In the genomic region with DNA sequence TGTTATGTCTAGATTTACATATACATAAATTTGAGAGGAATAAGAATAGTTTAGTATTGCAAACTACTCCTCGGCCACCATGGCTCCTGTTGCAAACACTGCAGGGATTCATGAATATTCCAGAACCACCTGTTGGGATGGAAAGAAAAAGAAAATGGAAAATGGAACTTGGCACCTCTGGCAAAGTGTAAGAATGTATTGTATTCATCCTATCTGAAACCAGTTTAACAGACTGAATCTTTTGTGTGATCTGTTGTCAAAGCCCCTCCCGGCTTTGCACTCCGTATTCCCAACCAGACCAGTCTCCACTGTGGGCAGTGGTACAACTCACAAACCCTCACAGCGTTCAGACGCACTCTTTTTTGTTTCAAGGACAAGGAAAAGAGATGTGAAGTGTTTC, we compare ENCODE assay signal across 16 cellular contexts.
DNase-seq lines count a peak whose midpoint lies in the region; ATAC-seq and TF ChIP-seq lines count a peak whose summit lies in the region.
"Had no signal": no experiment of that assay in that cellular context is flagged by ENCODE, and none has a peak within 500 bp of the region (broad histone marks: within the 10 kb centered on the region; RNA-seq: fewer than 3 reads in every experiment).

No MANE protein-coding gene starts in this region.

- no peak overlapping the region for H3K27ac ChIP-seq in IMR-90 (ENCODE audit: insufficient read depth, low read length)
- H3K27ac ChIP-seq in neural progenitor cell = no peak overlapping the region
- H3K27ac ChIP-seq in heart right ventricle = no peak overlapping the region
- no peak overlapping the region for H3K27ac ChIP-seq in foreskin keratinocyte
- H3K27ac ChIP-seq: HL-60 had no signal

- POLR2A ChIA-PET in IMR-90 (lab: Charles Lee; ENCODE audit: unreplicated experiment) = interaction anchor here (0.7 kb wide), 1 partner anchor 121 kb away, joined by 7 read pairs; no protein-coding TSS in a partner anchor

- TF ChIP-seq CTCF in IMR-90 (conservative IDR thresholded peaks at IDR 0.05; ENCODE audit: low read depth, low read length) (no peak), neural progenitor cell (IDR thresholded peaks at IDR 0.05) (no peak), heart right ventricle (IDR thresholded peaks at IDR 0.05) (no peak), foreskin keratinocyte (conservative IDR thresholded peaks at IDR 0.05) (no peak)

- ATAC-seq in IMR-90 (ENCODE audit: low read depth) (no peak), GM19324 (IDR thresholded peaks at IDR 0.05; ENCODE audit: low FRiP score, unreplicated experiment) (no peak), heart right ventricle (no peak), foreskin keratinocyte (no peak)

- intact Hi-C loops in IMR-90 (cut with micrococcal nuclease) (no loop called here), heart right ventricle (cut with DNase I) (no loop called here)

- in situ Hi-C loops in IMR-90 (cut with MboI; ENCODE audit: low sequenced_read_pairs) = loop anchor here (5.0 kb wide), 1 partner anchor 84 kb away; no protein-coding TSS in a partner anchor

- BruUV-seq in IMR-90 (replicated peaks; lab: Mats Ljungman, UMichigan) = no TSS peak

- H2AK9ac ChIP-seq in IMR-90 (replicated peaks; ENCODE audit: low read depth, low read length, poor library complexity) = no peak overlapping the region

- no peak for TF ChIP-seq POLR2A in IMR-90 (IDR thresholded peaks at IDR 0.05; ENCODE audit: low read depth, low read length)

- H3K4me2 ChIP-seq in IMR-90 (ENCODE audit: low read depth, low read length) = no peak overlapping the region
- H3K4me2 ChIP-seq in neural progenitor cell = no peak overlapping the region

- H3K79me2 ChIP-seq in neural progenitor cell (ENCODE audit: low read depth) = no peaks in the 10 kb centered on the region

- H3K18ac ChIP-seq in IMR-90 (ENCODE audit: low read depth, low read length) = no peak overlapping the region

- no peak overlapping the region for H3K23ac ChIP-seq in IMR-90 (ENCODE audit: low read depth, low read length)

- H3K36me3 ChIP-seq in H7 (replicated peaks; ENCODE audit: control insufficient read depth, insufficient read depth, low read length) (no peaks in the 10 kb centered on the region), IMR-90 (ENCODE audit: control insufficient read depth, insufficient read depth, low read length) (no peaks in the 10 kb centered on the region), neural progenitor cell (no peaks in the 10 kb centered on the region), heart right ventricle (peaks cover 0 to 16% (median 0%) of the 10 kb centered on the region in 9 donors)
- H3K36me3 ChIP-seq: HAP-1 had no signal

- H3K4me3 Mint-ChIP-seq in neural progenitor cell = no peak overlapping the region
- H3K4me3 Mint-ChIP-seq: B cell; CD4-positive, alpha-beta T cell; IgD-negative memory B cell had no signal

- H3K56ac ChIP-seq in IMR-90 (ENCODE audit: extremely low read depth, insufficient read depth, low read length) = no peak overlapping the region

- peaks cover 4% of the 10 kb centered on the region for H3K4me1 ChIP-seq in IMR-90 (ENCODE audit: control insufficient read depth, insufficient read depth, low read length)
- no peaks in the 10 kb centered on the region for H3K4me1 ChIP-seq in neural progenitor cell
- H3K4me1 ChIP-seq in heart right ventricle = no peaks in the 10 kb centered on the region
- H3K4me1 ChIP-seq in foreskin keratinocyte = no peaks in the 10 kb centered on the region
- H3K4me1 ChIP-seq: HAP-1 had no signal

- H3K79me1 ChIP-seq in IMR-90 (ENCODE audit: low read depth in 1 of 2, low read length in 2 of 2) = no peaks in the 10 kb centered on the region

- H3K9ac ChIP-seq in IMR-90 (ENCODE audit: low read depth, low read length) (no peak overlapping the region), neural progenitor cell (no peak overlapping the region)

- dilution Hi-C loops in IMR-90 (cut with HindIII; ENCODE audit: low sequenced_read_pairs, unreplicated experiment) = no loop called here

- no peak overlapping the region for H3K27ac Mint-ChIP-seq in neural progenitor cell
- H3K27ac Mint-ChIP-seq: B cell; CD4-positive, alpha-beta T cell; IgD-negative memory B cell had no signal

- H3K9me3 ChIP-seq in IMR-90 (ENCODE audit: control insufficient read depth, insufficient read depth, low read length) = peaks cover 3% of the 10 kb centered on the region; the same call in 1 of the 2 replicates
- no peaks in the 10 kb centered on the region for H3K9me3 ChIP-seq in neural progenitor cell (ENCODE audit: low read depth)
- peaks cover 0 to 14% (median 0%) of the 10 kb centered on the region in 11 donors for H3K9me3 ChIP-seq in heart right ventricle
- H3K9me3 ChIP-seq: HAP-1 had no signal

- H3F3A ChIP-seq in neural progenitor cell (ENCODE audit: low read depth) = no peaks in the 10 kb centered on the region

- H3K4me3 ChIP-seq in H7 (ENCODE audit: insufficient read depth, low read depth, low read length) (no peak overlapping the region), IMR-90 (ENCODE audit: insufficient read depth, low read depth, low read length) (no peak overlapping the region), neural progenitor cell (no peak overlapping the region), heart right ventricle (no peak overlapping the region)
- H3K4me3 ChIP-seq: HAP-1 had no signal

- DNase-seq in H7 (peak; percentile 59), IMR-90 (no peak), iPS DF 19.7 (ENCODE audit: low read depth, low spot score) (peak; percentile 35), neural progenitor cell (ENCODE audit: low spot score) (no peak), cortex of kidney (lab: John Stamatoyannopoulos, UW) (no peak), heart right ventricle (no peak), foreskin keratinocyte (no peak)
- DNase-seq: C1 segment of cervical spinal cord; CD4-positive, alpha-beta T cell; GF-D8; KG1 had no signal

- no peak overlapping the region for H3K4ac ChIP-seq in IMR-90 (ENCODE audit: low read depth, low read length)

- peaks cover 8% of the 10 kb centered on the region for H3K4me1 Mint-ChIP-seq in neural progenitor cell
- H3K4me1 Mint-ChIP-seq: B cell, IgD-negative memory B cell had no signal

- H3K36me3 Mint-ChIP-seq in neural progenitor cell = no peaks in the 10 kb centered on the region
- H3K36me3 Mint-ChIP-seq: IgD-negative memory B cell had no signal

- no peaks in the 10 kb centered on the region for H4K20me1 ChIP-seq in IMR-90 (ENCODE audit: insufficient read depth, low read length)
- no peaks in the 10 kb centered on the region for H4K20me1 ChIP-seq in neural progenitor cell (ENCODE audit: low read depth)

- no peak overlapping the region for H2BK20ac ChIP-seq in IMR-90 (ENCODE audit: low read depth, low read length)

- no peak overlapping the region for H2AK5ac ChIP-seq in IMR-90 (ENCODE audit: low read depth, low read length)

- H3K27me3 Mint-ChIP-seq in neural progenitor cell (ENCODE audit: insufficient read depth, low read depth) = peaks cover 4% of the 10 kb centered on the region

- no peak overlapping the region for H4K8ac ChIP-seq in IMR-90 (ENCODE audit: low read depth in 2 of 2, low read length in 2 of 2)

- peaks cover 2% of the 10 kb centered on the region for H3K9me3 Mint-ChIP-seq in neural progenitor cell
- H3K9me3 Mint-ChIP-seq: CD4-positive, alpha-beta T cell had no signal

- H3K14ac ChIP-seq in IMR-90 (replicated peaks; ENCODE audit: low read depth, low read length) = no peak overlapping the region

- H2BK15ac ChIP-seq in IMR-90 (ENCODE audit: low read depth, low read length) = no peak overlapping the region

- H4K91ac ChIP-seq in IMR-90 (ENCODE audit: insufficient read depth, low read depth, low read length) = no peak overlapping the region

- H4K5ac ChIP-seq in IMR-90 (ENCODE audit: low read depth, low read length) = no peak overlapping the region

- no peaks in the 10 kb centered on the region for H3K27me3 ChIP-seq in H7 (ENCODE audit: control insufficient read depth, insufficient read depth, low read length)
- no peaks in the 10 kb centered on the region for H3K27me3 ChIP-seq in IMR-90 (ENCODE audit: control insufficient read depth, insufficient read depth, low read length)
- H3K27me3 ChIP-seq in neural progenitor cell = no peaks in the 10 kb centered on the region
- no peaks in the 10 kb centered on the region for H3K27me3 ChIP-seq in heart right ventricle
- H3K27me3 ChIP-seq in foreskin keratinocyte = peaks cover 8% of the 10 kb centered on the region

- WGBS in IMR-90 (ENCODE audit: extremely low coverage in 2 of 2, insufficient read length in 1 of 2), 2 experiments = no CpG with 5 or more reads among the region's 5 CpGs
- 72 to 78% methylated on average over 5 of the region's 5 CpGs for WGBS in heart right ventricle, 2 donors

- no peak for TF ChIP-seq RAD21 in IMR-90 (IDR thresholded peaks at IDR 0.05; ENCODE audit: low read length)

- H2AFZ ChIP-seq in IMR-90 (replicated peaks; ENCODE audit: low read length, poor library complexity) = peak overlapping the region; percentile 6
- H2AFZ ChIP-seq in neural progenitor cell (replicated peaks) = peak overlapping the region; percentile 30

- no peak overlapping the region for H2BK120ac ChIP-seq in IMR-90 (ENCODE audit: low read depth, low read length)

- no peak overlapping the region for H2BK5ac ChIP-seq in IMR-90 (ENCODE audit: low read depth, low read length, poor library complexity, severe bottlenecking)

- H3K9me1 ChIP-seq in IMR-90 (ENCODE audit: insufficient read depth, low read length) = peaks cover 8% of the 10 kb centered on the region; the same call in 1 of the 2 replicates

- CTCF ChIA-PET in IMR-90 (lab: Yijun Ruan, JAX) = interaction anchor here (0.7 kb wide), 1 partner anchor 23 kb away, joined by 4 read pairs; no protein-coding TSS in a partner anchor

TF ChIP-seq in IMR-90, 13 proteins besides CTCF, POLR2A, EP300 and RAD21 (continues in another document):
- TF ChIP-seq ELK1 (IDR thresholded peaks at IDR 0.05; ENCODE audit: borderline replicate concordance, low read depth, low read length) = no peak
- no peak for TF ChIP-seq USF2 (IDR thresholded peaks at IDR 0.05; ENCODE audit: low read depth, low read length)
- TF ChIP-seq BHLHE40 (IDR thresholded peaks at IDR 0.05; ENCODE audit: low read depth, low read length) = no peak
- TF ChIP-seq CEBPB (IDR thresholded peaks at IDR 0.05; ENCODE audit: low read depth, low read length) = no peak

Comparison
In these comparisons a context has a peak if more than half of its experiments do, and no peak if none do; other contexts are left out.
1. DNase-seq: peak in H7 (single experiment) and iPS DF 19.7 (single experiment); none in IMR-90 (single experiment), neural progenitor cell (single experiment), cortex of kidney (single experiment), heart right ventricle (0 of 2) and foreskin keratinocyte (0 of 2).